In genomic region chr22:49647346-49648026, GRCh38 we compare ENCODE assay signal across 11 cellular contexts.
"Had no signal": no experiment of that assay in that cellular context is flagged by ENCODE, and none has a peak within 500 bp of the region (broad histone marks: within the 10 kb centered on the region; RNA-seq: fewer than 3 reads in every experiment).

No MANE protein-coding gene starts in this region.

- H3K27me3 Mint-ChIP-seq: naive B cell had no signal

- H3K27ac Mint-ChIP-seq: activated CD8-positive, alpha-beta T cell treated with anti-CD3 and anti-CD28 coated beads, Interleukin-2, amount 10 ng/mL, durations not matched to agents 7 days and 5 days; naive B cell had no signal

- DNase-seq: activated CD4-positive, alpha-beta T cell treated with anti-CD3 and anti-CD28 coated beads for 48 hours; activated CD8-positive, alpha-beta memory T cell treated with anti-CD3 and anti-CD28 coated beads, Interleukin-2, amount 50 U/mL, for 48 hours; activated CD8-positive, alpha-beta T cell treated with anti-CD3 and anti-CD28 coated beads, Interleukin-2, amount 10 ng/mL, durations not matched to agents 7 days and 5 days; activated naive CD4-positive, alpha-beta T cell; aorta; esophagus squamous epithelium; foreskin fibroblast; glutamatergic neuron; naive B cell; retina; stimulated activated CD4-positive, alpha-beta T cell treated with anti-CD3 and anti-CD28 coated beads, Interleukin-15, amount 100 ng/mL, for 24 hours had no signal

- ATAC-seq: activated CD8-positive, alpha-beta T cell treated with anti-CD3 and anti-CD28 coated beads, Interleukin-2, amount 10 ng/mL, durations not matched to agents 7 days and 5 days had no signal

- H3K4me3 Mint-ChIP-seq: activated CD8-positive, alpha-beta T cell treated with anti-CD3 and anti-CD28 coated beads, Interleukin-2, amount 10 ng/mL, durations not matched to agents 7 days and 5 days had no signal

- H3K9me3 Mint-ChIP-seq: naive B cell had no signal
